17 cellular contexts compared by ENCODE assay signal in genomic region chr11:132142554-132142953, GRCh38.
DNase-seq lines count a peak whose midpoint lies in the region; ATAC-seq, FAIRE-seq and TF ChIP-seq lines count a peak whose summit lies in the region.
"Had no signal": no experiment of that assay in that cellular context is flagged by ENCODE, and none has a peak within 500 bp of the region (broad histone marks: within the 10 kb centered on the region; RNA-seq: fewer than 3 reads in every experiment).

No MANE protein-coding gene starts in this region.

- CTCF ChIA-PET in K562 (lab: Yijun Ruan, JAX; ENCODE audit: low intra/inter-chr PET ratio), result no interaction called here
- CTCF ChIA-PET in CD8-positive, alpha-beta memory T cell (lab: Charles Lee), result no interaction called here

- no peak for TF ChIP-seq RAD21 in K562 (CRISPR knock-in tag; conservative IDR thresholded peaks at IDR 0.05 in 1 of 2, IDR thresholded peaks at IDR 0.05 in 1 of 2)

- H3K9me1 ChIP-seq in K562 (ENCODE audit: control insufficient read depth, insufficient read depth, low read length), result no peaks in the 10 kb centered on the region

- ATAC-seq in activated naive CD8-positive, alpha-beta T cell treated with anti-CD3 and anti-CD28 coated beads, Interleukin-2, amount 50 U/mL, for 24 hours, result no peak
- ATAC-seq in K562 (no peak), HG02798 (IDR thresholded peaks at IDR 0.05; ENCODE audit: poor library complexity, unreplicated experiment) (no peak)

- H3K4me1 Mint-ChIP-seq in activated naive CD8-positive, alpha-beta T cell treated with anti-CD3 and anti-CD28 coated beads for 36 hours, result no peaks in the 10 kb centered on the region
- no peaks in the 10 kb centered on the region for H3K4me1 Mint-ChIP-seq in activated naive CD8-positive, alpha-beta T cell treated with anti-CD3 and anti-CD28 coated beads, Interleukin-2, amount 50 U/mL, for 24 hours
- H3K4me1 Mint-ChIP-seq in CD8-positive, alpha-beta memory T cell, result no peaks in the 10 kb centered on the region

- FAIRE-seq in K562 (lab: Jason Lieb, UNC), result no peak

- peaks cover 1% of the 10 kb centered on the region for H3K9me3 Mint-ChIP-seq in activated naive CD8-positive, alpha-beta T cell treated with anti-CD3 and anti-CD28 coated beads for 36 hours
- no peaks in the 10 kb centered on the region for H3K9me3 Mint-ChIP-seq in activated naive CD8-positive, alpha-beta T cell treated with anti-CD3 and anti-CD28 coated beads, Interleukin-2, amount 50 U/mL, for 24 hours
- H3K9me3 Mint-ChIP-seq in CD8-positive, alpha-beta memory T cell, result peaks cover 0 to 9% (median 0%) of the 10 kb centered on the region in 5 donors

- no peak overlapping the region for H3K4me2 ChIP-seq in K562 (ENCODE audit: insufficient read depth, low read length)

- H3K4me3 ChIP-seq in K562 (no peak overlapping the region), breast epithelium (no peak overlapping the region)
- H3K4me3 ChIP-seq in CD8-positive, alpha-beta memory T cell (ENCODE audit: low read length), result no peak overlapping the region
- H3K4me3 ChIP-seq: GM23248 had no signal

- 2% methylated on average over 12 of the region's 12 CpGs for WGBS in K562 (ENCODE audit: insufficient coverage, low coverage, missing lambda C conversion rate)

- no peak for TF ChIP-seq CTCF in K562 (IDR thresholded peaks at IDR 0.05 in 2 of 3, conservative IDR thresholded peaks at IDR 0.05 in 1 of 3; ENCODE audit: insufficient read depth in 2 of 3, low read depth in 1 of 3, low read length in 3 of 3)
- TF ChIP-seq CTCF in breast epithelium (IDR thresholded peaks at IDR 0.05), result no peak

- H3K27me3 ChIP-seq in K562 (ENCODE audit: control insufficient read depth in 2 of 2, insufficient read depth in 2 of 2, low read length in 2 of 2) (no peaks in the 10 kb centered on the region), breast epithelium (no peaks in the 10 kb centered on the region)
- no peaks in the 10 kb centered on the region for H3K27me3 ChIP-seq in CD8-positive, alpha-beta memory T cell (ENCODE audit: insufficient read depth, low read length, poor library complexity, severe bottlenecking)

- no peak overlapping the region for H3K27ac Mint-ChIP-seq in activated naive CD8-positive, alpha-beta T cell treated with anti-CD3 and anti-CD28 coated beads for 36 hours
- H3K27ac Mint-ChIP-seq in activated naive CD8-positive, alpha-beta T cell treated with anti-CD3 and anti-CD28 coated beads, Interleukin-2, amount 50 U/mL, for 24 hours, result no peak overlapping the region
- H3K27ac Mint-ChIP-seq in CD8-positive, alpha-beta memory T cell, result no peak overlapping the region
- H3K27ac Mint-ChIP-seq: T-helper 1 cell treated with Interleukin-12 subunit alpha and Interleukin-12 subunit beta and Interleukin-4 antibody, amounts not matched to agents 30 μg/mL and 1 μg/mL, for 36 hours had no signal

- H3K79me2 ChIP-seq in K562 (ENCODE audit: control insufficient read depth, insufficient read depth, low read length), result no peaks in the 10 kb centered on the region

- H3K4me3 Mint-ChIP-seq in activated naive CD8-positive, alpha-beta T cell treated with anti-CD3 and anti-CD28 coated beads for 36 hours, result peak overlapping the region; percentile 8
- no peak overlapping the region for H3K4me3 Mint-ChIP-seq in activated naive CD8-positive, alpha-beta T cell treated with anti-CD3 and anti-CD28 coated beads, Interleukin-2, amount 50 U/mL, for 24 hours
- no peak overlapping the region for H3K4me3 Mint-ChIP-seq in CD8-positive, alpha-beta memory T cell
- H3K4me3 Mint-ChIP-seq: T-helper 1 cell treated with Interleukin-12 subunit alpha and Interleukin-12 subunit beta and Interleukin-4 antibody, amounts not matched to agents 30 μg/mL and 1 μg/mL, for 36 hours had no signal

- in situ Hi-C loops in K562 (cut with MboI), result no loop called here

- no peaks in the 10 kb centered on the region for H3K36me3 Mint-ChIP-seq in activated naive CD8-positive, alpha-beta T cell treated with anti-CD3 and anti-CD28 coated beads for 36 hours
- H3K36me3 Mint-ChIP-seq in activated naive CD8-positive, alpha-beta T cell treated with anti-CD3 and anti-CD28 coated beads, Interleukin-2, amount 50 U/mL, for 24 hours (ENCODE audit: low read depth), result no peaks in the 10 kb centered on the region
- no peaks in the 10 kb centered on the region for H3K36me3 Mint-ChIP-seq in CD8-positive, alpha-beta memory T cell

- H3K4me1 ChIP-seq in K562 (replicated peaks in 1 of 2; ENCODE audit: control insufficient read depth in 2 of 2, insufficient read depth in 2 of 2, low read length in 2 of 2), result no peaks in the 10 kb centered on the region
- H3K4me1 ChIP-seq in breast epithelium, result no peaks in the 10 kb centered on the region
- H3K4me1 ChIP-seq in CD8-positive, alpha-beta memory T cell (ENCODE audit: insufficient read depth, low read length), result no peaks in the 10 kb centered on the region

- H3K27ac ChIP-seq in K562 (ENCODE audit: extremely low read depth, low read depth, low read length) (no peak overlapping the region), breast epithelium (no peak overlapping the region)
- H3K27ac ChIP-seq in CD8-positive, alpha-beta memory T cell (ENCODE audit: low read depth, low read length), result no peak overlapping the region
- H3K27ac ChIP-seq: GM23248 had no signal

- H3K36me3 ChIP-seq in K562 (ENCODE audit: control insufficient read depth, insufficient read depth, low read length), result no peaks in the 10 kb centered on the region
- H3K36me3 ChIP-seq in breast epithelium, result no peaks in the 10 kb centered on the region
- H3K36me3 ChIP-seq in CD8-positive, alpha-beta memory T cell (ENCODE audit: insufficient read depth, low read length), result no peaks in the 10 kb centered on the region

- no peak overlapping the region for H3K9ac ChIP-seq in K562 (ENCODE audit: insufficient read depth in 1 of 2, low read depth in 2 of 2, low read length in 2 of 2)
- H3K9ac ChIP-seq: GM23248 had no signal

- TF ChIP-seq POLR2A in K562 (conservative IDR thresholded peaks at IDR 0.05) (no peak), breast epithelium (IDR thresholded peaks at IDR 0.05) (no peak)

- intact Hi-C loops in K562 (cut with micrococcal nuclease) (no loop called here), breast epithelium (cut with DNase I; ENCODE audit: low total_unique reads) (no loop called here)

- H2AFZ ChIP-seq in K562 (ENCODE audit: low read depth, low read length), result no peak overlapping the region
- H2AFZ ChIP-seq: GM23248 had no signal

- H3K27me3 Mint-ChIP-seq in activated naive CD8-positive, alpha-beta T cell treated with anti-CD3 and anti-CD28 coated beads for 36 hours, result no peaks in the 10 kb centered on the region
- H3K27me3 Mint-ChIP-seq in activated naive CD8-positive, alpha-beta T cell treated with anti-CD3 and anti-CD28 coated beads, Interleukin-2, amount 50 U/mL, for 24 hours, result peaks cover 3% of the 10 kb centered on the region
- H3K27me3 Mint-ChIP-seq in CD8-positive, alpha-beta memory T cell, result peaks cover 0 to 2% of the 10 kb centered on the region in 2 donors

- BruUV-seq in K562 (replicated peaks; lab: Mats Ljungman, UMichigan), result no TSS peak

- POLR2A ChIA-PET in K562 (lab: Yijun Ruan, JAX), result no interaction called here
- POLR2A ChIA-PET in CD8-positive, alpha-beta memory T cell (lab: Charles Lee), result no interaction called here

- DNase-seq in activated naive CD8-positive, alpha-beta T cell treated with anti-CD3 and anti-CD28 coated beads for 36 hours, result no peak
- no peak for DNase-seq in activated naive CD8-positive, alpha-beta T cell treated with anti-CD3 and anti-CD28 coated beads, Interleukin-2, amount 50 U/mL, for 24 hours
- DNase-seq in NCI-H146 (lab: John Stamatoyannopoulos, UW), result peak; percentile 86
- peak; percentile 94 for DNase-seq in NCI-H510A treated with DMSO at 0.1 percent for 48 hours (lab: John Stamatoyannopoulos, UW)
- no peak for DNase-seq in K562 (ENCODE audit: extremely low read depth in 1 of 4, low spot score in 3 of 4)
- no peak for DNase-seq in breast epithelium (ENCODE audit: low spot score in 2 of 2)
- DNase-seq in CD8-positive, alpha-beta memory T cell, result no peak
- DNase-seq: ACHN, AML-193, Calu3, GM23248, HCEC 1CT, NCI-H1694 treated with DMSO at 0.1 percent for 48 hours, NCI-H446, SIG-M5 had no signal

- no peaks in the 10 kb centered on the region for H3K9me3 ChIP-seq in K562 (replicated peaks; ENCODE audit: control insufficient read depth, insufficient read depth, low read depth, low read length)
- H3K9me3 ChIP-seq in breast epithelium, result no peaks in the 10 kb centered on the region
- H3K9me3 ChIP-seq in CD8-positive, alpha-beta memory T cell (ENCODE audit: low read length), result no peaks in the 10 kb centered on the region

- no peak for TF ChIP-seq EP300 in K562 (IDR thresholded peaks at IDR 0.05; ENCODE audit: low read length)

- no peaks in the 10 kb centered on the region; the same call in 1 of the 2 replicates for H4K20me1 ChIP-seq in K562 (replicated peaks; ENCODE audit: control insufficient read depth, insufficient read depth, low read length)

TF ChIP-seq in K562, 482 proteins besides CTCF, POLR2A, EP300 and RAD21 (continues in another document):
- TF ChIP-seq HDAC6 (IDR thresholded peaks at IDR 0.05; ENCODE audit: low read depth, low read length) (no peak), PREB (CRISPR knock-in tag; IDR thresholded peaks at IDR 0.05) (no peak), ATF3 (IDR thresholded peaks at IDR 0.05) (no peak), ATF3 (CRISPR knock-in tag; conservative IDR thresholded peaks at IDR 0.05) (no peak), ZNF586 (CRISPR knock-in tag; conservative IDR thresholded peaks at IDR 0.05) (no peak), NFIC (IDR thresholded peaks at IDR 0.05) (peak; percentile 49)

Comparison
In these comparisons a context has a peak if more than half of its experiments do, and no peak if none do; other contexts are left out.
1. DNase-seq: peak in NCI-H146 (single experiment) and NCI-H510A treated with DMSO at 0.1 percent for 48 hours (single experiment); none in activated naive CD8-positive, alpha-beta T cell treated with anti-CD3 and anti-CD28 coated beads for 36 hours (single experiment), activated naive CD8-positive, alpha-beta T cell treated with anti-CD3 and anti-CD28 coated beads, Interleukin-2, amount 50 U/mL, for 24 hours (single experiment), K562 (0 of 4), breast epithelium (0 of 2) and CD8-positive, alpha-beta memory T cell (0 of 5).